16 cellular contexts compared by ENCODE assay signal in genomic region chr3:114848087-114848486, GRCh38.
DNase-seq lines count a peak whose midpoint lies in the region; ATAC-seq, FAIRE-seq and TF ChIP-seq lines count a peak whose summit lies in the region.
"Had no signal": no experiment of that assay in that cellular context is flagged by ENCODE, and none has a peak within 500 bp of the region (broad histone marks: within the 10 kb centered on the region; RNA-seq: fewer than 3 reads in every experiment).

No MANE protein-coding gene starts in this region.

- H3K9me1 ChIP-seq in endothelial cell of umbilical vein (replicated peaks; ENCODE audit: control insufficient read depth, extremely low read depth, insufficient read depth, low read length): no peaks in the 10 kb centered on the region

- H3K9me2 ChIP-seq in Loucy (replicated peaks; ENCODE audit: low read depth, low read length): no peaks in the 10 kb centered on the region

- no peaks in the 10 kb centered on the region for H3K9me3 Mint-ChIP-seq in endothelial cell (ENCODE audit: unreplicated experiment)
- H3K9me3 Mint-ChIP-seq: central memory CD8-positive, alpha-beta T cell had no signal

- TF ChIP-seq CTCF in 22Rv1 (IDR thresholded peaks at IDR 0.05): no peak
- TF ChIP-seq CTCF in Loucy (conservative IDR thresholded peaks at IDR 0.05; ENCODE audit: low read length): no peak
- no peak for TF ChIP-seq CTCF in endothelial cell of umbilical vein (IDR thresholded peaks at IDR 0.05; ENCODE audit: extremely low read depth in 1 of 2, insufficient read depth in 1 of 2, low read depth in 1 of 2, low read length in 2 of 2)
- no peak for TF ChIP-seq CTCF in endothelial cell (IDR thresholded peaks at IDR 0.05; ENCODE audit: unreplicated experiment)

- H3K27ac Mint-ChIP-seq in endothelial cell (ENCODE audit: unreplicated experiment): no peak overlapping the region
- H3K27ac Mint-ChIP-seq: B cell had no signal

- H3K36me3 ChIP-seq in Loucy (ENCODE audit: insufficient read depth, low read length) (no peaks in the 10 kb centered on the region; the same call in 1 of the 2 replicates), endothelial cell of umbilical vein (ENCODE audit: control insufficient read depth in 2 of 2, extremely low read depth in 1 of 2, insufficient read depth in 2 of 2, low read length in 2 of 2) (no peaks in the 10 kb centered on the region)

- H3K4me1 ChIP-seq in Loucy (ENCODE audit: insufficient read depth, low read length, poor library complexity, severe bottlenecking): peaks cover 38% of the 10 kb centered on the region
- H3K4me1 ChIP-seq in endothelial cell of umbilical vein (ENCODE audit: control insufficient read depth, extremely low read depth, insufficient read depth, low read length): no peaks in the 10 kb centered on the region

- dilution Hi-C loops in endothelial cell of umbilical vein (cut with MboI; ENCODE audit: extremely low pct_ligation_motif_present, low sequenced_read_pairs): no loop called here

- peak overlapping the region; percentile 55; the same call in 1 of the 2 replicates for H3K27ac ChIP-seq in 22Rv1
- H3K27ac ChIP-seq in endothelial cell of umbilical vein (ENCODE audit: insufficient read depth, low read depth, low read length): no peak overlapping the region
- H3K27ac ChIP-seq: epithelial cell of prostate, VCaP had no signal

- peak; percentile 5 for DNase-seq in endothelial cell of umbilical vein (ENCODE audit: low read depth, low spot score)
- DNase-seq in nucleus accumbens (lab: John Stamatoyannopoulos, UW): peak in 54 of 56 donors; percentile 14 to 91 (median 68)
- DNase-seq in SK-N-DZ (ENCODE audit: low spot score): no peak
- DNase-seq in endothelial cell (ENCODE audit: low spot score): no peak
- DNase-seq: activated naive CD4-positive, alpha-beta T cell; NCI-H1417 treated with DMSO at 0.1 percent for 48 hours; stimulated activated CD4-positive, alpha-beta T cell treated with anti-CD3 and anti-CD28 coated beads, Interleukin-2, amount 100 ng/mL, for 24 hours had no signal

- H2AFZ ChIP-seq in Loucy (ENCODE audit: low read length) (no peak overlapping the region), endothelial cell of umbilical vein (ENCODE audit: low read depth, low read length) (no peak overlapping the region)

- intact Hi-C loops in endothelial cell of umbilical vein (cut with micrococcal nuclease): no loop called here

- H4K20me1 ChIP-seq in Loucy (ENCODE audit: insufficient read depth, low read length, poor library complexity, severe bottlenecking) (no peaks in the 10 kb centered on the region), endothelial cell of umbilical vein (replicated peaks; ENCODE audit: control insufficient read depth, extremely low read depth, insufficient read depth, low read length) (no peaks in the 10 kb centered on the region)

- BruUV-seq in endothelial cell of umbilical vein (replicated peaks; lab: Mats Ljungman, UMichigan): no TSS peak

- H3K4me3 ChIP-seq in Loucy (ENCODE audit: low read length, poor library complexity, severe bottlenecking): no peak overlapping the region
- H3K4me3 ChIP-seq in endothelial cell of umbilical vein (replicated peaks in 1 of 3; ENCODE audit: insufficient read depth in 1 of 3, low read depth in 1 of 3, low read length in 3 of 3): no peak overlapping the region

- H3K4me2 ChIP-seq in Loucy (ENCODE audit: low read depth, low read length, poor library complexity, severe bottlenecking) (peak overlapping the region; percentile 18), endothelial cell of umbilical vein (ENCODE audit: insufficient read depth, low read length) (no peak overlapping the region)

- no peak for ATAC-seq in HG03571 (IDR thresholded peaks at IDR 0.05; ENCODE audit: unreplicated experiment)
- ATAC-seq in GM21515 (IDR thresholded peaks at IDR 0.05; ENCODE audit: unreplicated experiment): no peak

- H3K9ac ChIP-seq in Loucy (ENCODE audit: low read depth, low read length, poor library complexity, severe bottlenecking) (peak overlapping the region; percentile 15), endothelial cell of umbilical vein (replicated peaks; ENCODE audit: extremely low read depth, insufficient read depth, low read length) (no peak overlapping the region)

- H3K27me3 ChIP-seq in Loucy (ENCODE audit: insufficient read depth, low read length, poor library complexity, severe bottlenecking): no peaks in the 10 kb centered on the region
- H3K27me3 ChIP-seq in endothelial cell of umbilical vein (ENCODE audit: control insufficient read depth in 2 of 2, insufficient read depth in 2 of 2, low read length in 2 of 2): no peaks in the 10 kb centered on the region

- FAIRE-seq in endothelial cell of umbilical vein (lab: Jason Lieb, UNC): no peak
- FAIRE-seq: urothelium cell line had no signal

- H3K79me2 ChIP-seq in Loucy (ENCODE audit: insufficient read depth, low read length): no peaks in the 10 kb centered on the region
- no peaks in the 10 kb centered on the region for H3K79me2 ChIP-seq in endothelial cell of umbilical vein (ENCODE audit: control insufficient read depth, insufficient read depth, low read length)

- H3K27me3 Mint-ChIP-seq in endothelial cell (ENCODE audit: unreplicated experiment): no peaks in the 10 kb centered on the region
- H3K27me3 Mint-ChIP-seq: B cell; central memory CD8-positive, alpha-beta T cell had no signal

- TF ChIP-seq POLR2A in endothelial cell of umbilical vein (IDR thresholded peaks at IDR 0.05; ENCODE audit: low read depth, low read length): no peak

- peaks cover under 1% of the 10 kb centered on the region for H3K36me3 Mint-ChIP-seq in endothelial cell (ENCODE audit: low read depth, unreplicated experiment)

- no peaks in the 10 kb centered on the region for H3K4me1 Mint-ChIP-seq in endothelial cell (ENCODE audit: unreplicated experiment)
- H3K4me1 Mint-ChIP-seq: B cell had no signal

- no peaks in the 10 kb centered on the region for H3F3A ChIP-seq in Loucy (ENCODE audit: low read depth)

- CTCF ChIA-PET in endothelial cell of umbilical vein (lab: Charles Lee): interaction anchor here (1.4 kb wide), 1 partner anchor 31 kb away, joined by 3 read pairs; no protein-coding TSS in a partner anchor

- H3K4me3 Mint-ChIP-seq in endothelial cell (ENCODE audit: unreplicated experiment): no peak overlapping the region
- H3K4me3 Mint-ChIP-seq: B cell; central memory CD8-positive, alpha-beta T cell had no signal

- H3K9me3 ChIP-seq in Loucy (ENCODE audit: insufficient read depth, low read depth, low read length) (no peaks in the 10 kb centered on the region), endothelial cell of umbilical vein (replicated peaks; ENCODE audit: control insufficient read depth, insufficient read depth, low read length) (no peaks in the 10 kb centered on the region)

- POLR2A ChIA-PET in endothelial cell of umbilical vein (lab: Charles Lee): no interaction called here

TF ChIP-seq in endothelial cell of umbilical vein, 7 proteins besides CTCF, POLR2A, EP300 and RAD21:
- TF ChIP-seq GATA2 (IDR thresholded peaks at IDR 0.05; ENCODE audit: insufficient read depth, insufficient read length, low read depth, low read length): no peak
- TF ChIP-seq MYC (IDR thresholded peaks at IDR 0.05; ENCODE audit: low read depth, low read length): no peak
- TF ChIP-seq POLR2AphosphoS5 (IDR thresholded peaks at IDR 0.05; ENCODE audit: insufficient read depth, low read depth, low read length): no peak
- no peak for TF ChIP-seq JUN (IDR thresholded peaks at IDR 0.05; ENCODE audit: borderline replicate concordance, insufficient read depth, insufficient read length, low read depth)
- TF ChIP-seq FOS (IDR thresholded peaks at IDR 0.05; ENCODE audit: borderline replicate concordance, insufficient read depth, low read length): no peak
- no peak for TF ChIP-seq MAX (IDR thresholded peaks at IDR 0.05; ENCODE audit: insufficient read depth, insufficient read length)
- no peak for TF ChIP-seq EZH2 (IDR thresholded peaks at IDR 0.05; ENCODE audit: borderline replicate concordance, low read depth, low read length, severe bottlenecking)

Comparison
In these comparisons a context has a peak if more than half of its experiments do, and no peak if none do; other contexts are left out.
1. DNase-seq: peak in endothelial cell of umbilical vein (single experiment) and nucleus accumbens (54 of 56); none in SK-N-DZ (single experiment) and endothelial cell (single experiment).